Comparison of ENCODE assay signal across 13 cellular contexts in genomic region chr4:78038704-78039103, GRCh38.
DNase-seq lines count a peak whose midpoint lies in the region; ATAC-seq, FAIRE-seq and TF ChIP-seq lines count a peak whose summit lies in the region.
"Had no signal": no experiment of that assay in that cellular context is flagged by ENCODE, and none has a peak within 500 bp of the region (broad histone marks: within the 10 kb centered on the region; RNA-seq: fewer than 3 reads in every experiment).

No MANE protein-coding gene starts in this region.

- ATAC-seq in HG03432 (IDR thresholded peaks at IDR 0.05; ENCODE audit: unreplicated experiment) (no peak), GM21723 (IDR thresholded peaks at IDR 0.05; ENCODE audit: unreplicated experiment) (no peak)
- ATAC-seq: A549; CD8-positive, alpha-beta T cell; HCT116 had no signal

- peak; percentile 31 for DNase-seq in D721Med (ENCODE audit: insufficient read length, low spot score)
- DNase-seq in NCI-H82 (lab: John Stamatoyannopoulos, UW), result peak; percentile 94
- peak; percentile 56 for DNase-seq in ecto neural progenitor cell (ENCODE audit: low spot score)
- DNase-seq in retina, result peak; percentile 16
- no peak for DNase-seq in epidermal melanocyte (ENCODE audit: insufficient read length, low spot score)
- DNase-seq: CD8-positive, alpha-beta T cell; COR-L47; IMR-90 had no signal

- FAIRE-seq in D721Med (lab: Jason Lieb, UNC), result peak; percentile 87
- FAIRE-seq: A549, H54 had no signal

- peak; percentile 15 for TF ChIP-seq CTCF in D721Med (IDR thresholded peaks at IDR 0.05; ENCODE audit: insufficient read depth, missing control alignments)
